In genomic region chr7:50812847-50813475, GRCh38 we compare ENCODE assay signal across 11 cellular contexts. TPM values are rescaled to one million over a fixed set of nuclear protein-coding genes. Genes with fewer than 3 reads are reported as not detected.
A peak's percentile ranks its signal among the peaks of the same experiment; 100 is the strongest.
DNase-seq lines count a peak whose midpoint lies in the region; ATAC-seq and TF ChIP-seq lines count a peak whose summit lies in the region.
"Had no signal": no experiment of that assay in that cellular context is flagged by ENCODE, and none has a peak within 500 bp of the region (broad histone marks: within the 10 kb centered on the region; RNA-seq: fewer than 3 reads in every experiment).

No MANE protein-coding gene starts in this region.

- DNase-seq in HT-29 (ENCODE audit: low spot score), result peak; percentile 87
- DNase-seq in brain microvascular endothelial cell, result peak; percentile 83
- DNase-seq in iPS-NIHi11 (ENCODE audit: low spot score), result peak; percentile 50
- peak; percentile 84 to 93 for DNase-seq in thyroid gland
- DNase-seq in stimulated activated CD4-positive, alpha-beta T cell treated with anti-CD3 and anti-CD28 coated beads, Interleukin-1b, Interleukin-23, amount 100 ng/mL, for 48 hours, result no peak
- no peak for DNase-seq in occipital lobe (lab: John Stamatoyannopoulos, UW)
- DNase-seq: activated CD4-positive, alpha-beta memory T cell treated with anti-CD3 and anti-CD28 coated beads for 36 hours; effector CD4-positive, alpha-beta T cell; NCI-H510A had no signal

- H3K4me3 ChIP-seq in brain microvascular endothelial cell (ENCODE audit: low read depth, low read length) (no peak overlapping the region), thyroid gland (replicated peaks in 1 of 3) (no peak overlapping the region)

- 42 to 64% methylated on average over 1 of the region's 1 CpG for WGBS in thyroid gland, 2 donors

- no peak for TF ChIP-seq POLR2A in thyroid gland (IDR thresholded peaks at IDR 0.05)

- TF ChIP-seq CTCF in brain microvascular endothelial cell (IDR thresholded peaks at IDR 0.05; ENCODE audit: low read depth, low read length, missing control alignments), result no peak
- no peak for TF ChIP-seq CTCF in thyroid gland (IDR thresholded peaks at IDR 0.05)

- H3K36me3 ChIP-seq in brain microvascular endothelial cell (replicated peaks) (no peaks in the 10 kb centered on the region), thyroid gland (no peaks in the 10 kb centered on the region)

- H3K9me3 ChIP-seq in thyroid gland, result no peaks in the 10 kb centered on the region

- in situ Hi-C loops in brain microvascular endothelial cell (cut with HindIII; ENCODE audit: low pct_ligation_motif_present, low sequenced_read_pairs), result no loop called here

- peaks cover 4 to 13% of the 10 kb centered on the region in 2 donors for H3K4me1 ChIP-seq in thyroid gland

- no peak for ATAC-seq in GM21390 (IDR thresholded peaks at IDR 0.05; ENCODE audit: unreplicated experiment)
- no peak for ATAC-seq in HG03095 (IDR thresholded peaks at IDR 0.05; ENCODE audit: unreplicated experiment)

- H3K27me3 ChIP-seq in brain microvascular endothelial cell (replicated peaks) (no peaks in the 10 kb centered on the region), thyroid gland (no peaks in the 10 kb centered on the region)

- intact Hi-C loops in thyroid gland (cut with DNase I), result no loop called here

- H3K27ac ChIP-seq in brain microvascular endothelial cell (no peak overlapping the region), thyroid gland (peak overlapping the region in 1 of 3 donors; percentile 8)

RNA-seq across cellular contexts. Expression of gene GRB10, which starts 30.3 kb away (rescaled TPM):
- 6.6 and 9.0 TPM in 2 replicates for total RNA-seq in HT-29 (2014; rRNA removed; shearing (Covaris generic))
- total RNA-seq in thyroid gland, result 10 to 100 TPM; 21.3 to 99.2 (median 39.6) TPM
- total RNA-seq in occipital lobe, result 58.3 TPM

Comparison
In these comparisons a context has a peak if more than half of its experiments do, and no peak if none do; other contexts are left out.
1. DNase-seq: peak in HT-29 (single experiment), brain microvascular endothelial cell (single experiment), iPS-NIHi11 (single experiment) and thyroid gland (2 of 2); none in stimulated activated CD4-positive, alpha-beta T cell treated with anti-CD3 and anti-CD28 coated beads, Interleukin-1b, Interleukin-23, amount 100 ng/mL, for 48 hours (single experiment) and occipital lobe (single experiment).